ENCODE assay signal across 8 cellular contexts in the genomic region with DNA sequence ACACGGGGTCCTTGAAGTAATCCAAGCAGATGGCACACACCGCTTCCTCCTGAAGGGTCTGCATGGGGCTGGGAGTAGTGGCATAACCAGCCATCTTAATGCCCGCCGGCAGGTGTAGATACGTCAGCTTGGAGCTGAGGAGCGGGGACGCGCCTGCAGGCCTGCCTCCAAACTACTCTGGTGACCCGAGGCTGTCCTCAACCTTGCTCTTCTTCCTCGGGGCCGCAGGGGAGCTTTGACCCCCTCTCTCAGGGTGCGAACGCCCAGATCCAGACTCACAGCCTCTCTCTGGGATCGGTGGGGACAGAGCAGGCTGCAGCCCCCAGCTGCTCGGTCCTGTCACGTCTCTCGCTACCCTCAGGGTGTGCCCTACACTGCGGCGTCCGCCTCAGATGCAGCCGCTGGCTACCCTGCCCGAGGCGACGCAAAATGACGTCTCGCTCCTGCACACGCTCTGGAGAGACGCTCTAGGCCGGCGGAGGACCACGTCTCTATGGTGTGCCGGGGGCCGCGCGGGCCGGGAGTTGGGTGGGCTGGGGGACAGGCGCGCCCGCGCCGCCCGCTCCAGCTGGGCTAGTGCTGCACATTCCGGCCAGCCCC. TPM values are rescaled to one million over a fixed set of nuclear protein-coding genes. Genes with fewer than 3 reads are reported as not detected.
DNase-seq lines count a peak whose midpoint lies in the region; ATAC-seq and TF ChIP-seq lines count a peak whose summit lies in the region.

Gene TRIM52, minus strand, starts transcription at position 424 of the 600 bp plus-strand sequence. Its CDS starts 330 bp downstream, at position 94.

- peak within 1 kb of the TSS; percentile 98 to 99 for H3K27ac ChIP-seq in coronary artery

- ATAC-seq in HG03432 (IDR thresholded peaks at IDR 0.05; ENCODE audit: unreplicated experiment), result peak; percentile 82
- peak; percentile 89 to 91 for ATAC-seq in activated CD4-positive, CD25-positive, alpha-beta regulatory T cell treated with anti-CD3 and anti-CD28 coated beads, Interleukin-2, amount 50 U/mL, for 24 hours

- intact Hi-C loops in lower leg skin (cut with DNase I; ENCODE audit: low total_unique reads), result no loop called here

- TF ChIP-seq CTCF in coronary artery (IDR thresholded peaks at IDR 0.05) (no peak), lower leg skin (IDR thresholded peaks at IDR 0.05) (no peak)

- WGBS in lower leg skin, 2 donors, result 0 to 1% methylated on average over 13 to 19 of the region's 43 CpGs

- DNase-seq in activated naive CD4-positive, alpha-beta T cell treated with Interleukin-2 at 50 U/mL for 16 hours, result peak; percentile 91
- no peak for DNase-seq in activated naive CD4-positive, alpha-beta T cell (lab: John Stamatoyannopoulos, UW)
- DNase-seq in coronary artery (ENCODE audit: low spot score) (peak; percentile 92), lower leg skin (ENCODE audit: low spot score in 2 of 2) (peak; percentile 81 to 97), NCI-H774 (lab: John Stamatoyannopoulos, UW) (no peak)
- DNase-seq in stimulated activated CD4-positive, alpha-beta T cell treated with anti-CD3 and anti-CD28 coated beads, TNF-alpha, amount 100 ng/mL, for 24 hours (ENCODE audit: low read depth in 3 of 3), result peak; percentile 81 to 87 (median 82)

- peak within 1 kb of the TSS; percentile 88 for H3K4me3 ChIP-seq in coronary artery
- H3K4me3 ChIP-seq in lower leg skin (ENCODE audit: low read depth, poor library complexity, severe bottlenecking), result peak within 1 kb of the TSS; percentile 98

- TF ChIP-seq POLR2A in lower leg skin (IDR thresholded peaks at IDR 0.05), result peak in 1 of 2 donors; percentile 15

RNA-seq across cellular contexts. Expression of gene TRIM52, which starts in this region (rescaled TPM):
- 10 to 100 TPM in 2 of 4 donors, 1 to 10 TPM in 2; 5.2 to 13.2 (median 9.3) TPM for total RNA-seq in lower leg skin

Comparison
In these comparisons a context has a peak if more than half of its experiments do, and no peak if none do; other contexts are left out.
1. DNase-seq: peak in activated naive CD4-positive, alpha-beta T cell treated with Interleukin-2 at 50 U/mL for 16 hours (single experiment), coronary artery (single experiment), lower leg skin (2 of 2) and stimulated activated CD4-positive, alpha-beta T cell treated with anti-CD3 and anti-CD28 coated beads, TNF-alpha, amount 100 ng/mL, for 24 hours (3 of 3); none in activated naive CD4-positive, alpha-beta T cell (0 of 4) and NCI-H774 (single experiment).